36 cellular contexts compared by ENCODE assay signal in genomic region chr1:118617916-118618315, GRCh38.
"Had no signal": no experiment of that assay in that cellular context is flagged by ENCODE, and none has a peak within 500 bp of the region (broad histone marks: within the 10 kb centered on the region; RNA-seq: fewer than 3 reads in every experiment).

No MANE protein-coding gene starts in this region.

- H3K9me3 ChIP-seq: adrenal gland, ascending aorta, breast epithelium had no signal

- H3K36me3 ChIP-seq: adrenal gland, ascending aorta, brain microvascular endothelial cell, breast epithelium, cardiac muscle cell had no signal

- H3K27ac ChIP-seq: adrenal gland, ascending aorta, body of pancreas, brain microvascular endothelial cell, breast epithelium, cardiac muscle cell had no signal

- ATAC-seq: activated naive CD4-positive, alpha-beta T cell treated with anti-CD3 and anti-CD28 coated beads, Interleukin-2, amount 50 U/mL, for 72 hours; activated naive CD8-positive, alpha-beta T cell treated with anti-CD3 and anti-CD28 coated beads, Interleukin-2, amount 50 U/mL, for 24 hours; activated T-cell treated with anti-CD3 and anti-CD28 coated beads, Interleukin-2, amount 50 U/mL, for 4 hours; activated T-cell treated with anti-CD3 and anti-CD28 coated beads, Interleukin-2, amount 50 U/mL, for 72 hours; activated T-helper 17 cell treated with anti-CD3 and anti-CD28 coated beads, Interleukin-2, amount 50 U/mL, for 72 hours; body of pancreas had no signal

- H3K27ac Mint-ChIP-seq: activated naive CD4-positive, alpha-beta T cell treated with anti-CD3 and anti-CD28 coated beads for 36 hours; activated naive CD4-positive, alpha-beta T cell treated with anti-CD3 and anti-CD28 coated beads, Interleukin-2, amount 10 ng/mL, durations not matched to agents 7 days and 5 days; activated naive CD4-positive, alpha-beta T cell treated with anti-CD3 and anti-CD28 coated beads, Interleukin-2, amount 50 U/mL, for 24 hours; activated naive CD4-positive, alpha-beta T cell treated with anti-CD3 and anti-CD28 coated beads, Interleukin-2, amount 50 U/mL, for 72 hours; activated naive CD8-positive, alpha-beta T cell; activated naive CD8-positive, alpha-beta T cell treated with anti-CD3 and anti-CD28 coated beads for 36 hours; activated naive CD8-positive, alpha-beta T cell treated with anti-CD3 and anti-CD28 coated beads, Interleukin-2, amount 10 ng/mL, durations not matched to agents 7 days and 5 days; activated naive CD8-positive, alpha-beta T cell treated with anti-CD3 and anti-CD28 coated beads, Interleukin-2, amount 50 U/mL, for 24 hours; activated T-cell treated with anti-CD3 and anti-CD28 coated beads, Interleukin-2, amount 50 U/mL, for 72 hours; activated T-helper 1 cell treated with anti-CD3 and anti-CD28 coated beads, Interleukin-12 subunit alpha, Interleukin-12 subunit beta, Interleukin-2, Interleukin-4 antibody, amounts not matched to agents 30 ng/mL and 10 ng/mL and 1 ng/mL, durations not matched to agents 14 hours and 24 hours and 36 hours; activated T-helper 17 cell treated with anti-CD3 and anti-CD28 coated beads, Interleukin-2, amount 50 U/mL, for 72 hours; activated T-helper 2 cell treated with anti-CD3 and anti-CD28 coated beads, Interferon-gamma antibody, Interleukin-2, Interleukin-4, amounts not matched to agents 10 μg/mL and 5 μg/mL and 100 μg/mL, durations not matched to agents 14 hours and 24 hours and 36 hours; brain had no signal

- H3K4me1 Mint-ChIP-seq: activated naive CD4-positive, alpha-beta T cell treated with anti-CD3 and anti-CD28 coated beads, Interleukin-2, amount 10 ng/mL, durations not matched to agents 7 days and 5 days; activated naive CD4-positive, alpha-beta T cell treated with anti-CD3 and anti-CD28 coated beads, Interleukin-2, amount 50 U/mL, for 24 hours; activated naive CD8-positive, alpha-beta T cell treated with anti-CD3 and anti-CD28 coated beads for 36 hours; activated naive CD8-positive, alpha-beta T cell treated with anti-CD3 and anti-CD28 coated beads, Interleukin-2, amount 10 ng/mL, durations not matched to agents 7 days and 5 days; activated naive CD8-positive, alpha-beta T cell treated with anti-CD3 and anti-CD28 coated beads, Interleukin-2, amount 50 U/mL, for 24 hours; activated T-helper 17 cell treated with anti-CD3 and anti-CD28 coated beads, Interleukin-2, amount 50 U/mL, for 72 hours; brain; central memory CD8-positive, alpha-beta T cell had no signal

- H3K36me3 Mint-ChIP-seq: activated naive CD4-positive, alpha-beta T cell treated with anti-CD3 and anti-CD28 coated beads, Interleukin-2, amount 10 ng/mL, durations not matched to agents 7 days and 5 days; activated naive CD4-positive, alpha-beta T cell treated with anti-CD3 and anti-CD28 coated beads, Interleukin-2, amount 50 U/mL, for 24 hours; activated naive CD8-positive, alpha-beta T cell; activated naive CD8-positive, alpha-beta T cell treated with anti-CD3 and anti-CD28 coated beads for 36 hours; activated naive CD8-positive, alpha-beta T cell treated with anti-CD3 and anti-CD28 coated beads, Interleukin-2, amount 10 ng/mL, durations not matched to agents 7 days and 5 days; brain had no signal

- H3K27me3 ChIP-seq: adrenal gland, ascending aorta, body of pancreas, brain microvascular endothelial cell, breast epithelium, cardiac muscle cell had no signal

- H3K4me3 ChIP-seq: adrenal gland, ascending aorta, body of pancreas, breast epithelium, cardiac muscle cell had no signal

- H3K4me1 ChIP-seq: adrenal gland, ascending aorta, body of pancreas, breast epithelium had no signal

- H3K4me3 Mint-ChIP-seq: activated naive CD4-positive, alpha-beta T cell treated with anti-CD3 and anti-CD28 coated beads for 36 hours; activated naive CD4-positive, alpha-beta T cell treated with anti-CD3 and anti-CD28 coated beads, Interleukin-2, amount 10 ng/mL, durations not matched to agents 7 days and 5 days; activated naive CD4-positive, alpha-beta T cell treated with anti-CD3 and anti-CD28 coated beads, Interleukin-2, amount 50 U/mL, for 24 hours; activated naive CD8-positive, alpha-beta T cell; activated naive CD8-positive, alpha-beta T cell treated with anti-CD3 and anti-CD28 coated beads for 36 hours; activated naive CD8-positive, alpha-beta T cell treated with anti-CD3 and anti-CD28 coated beads, Interleukin-2, amount 10 ng/mL, durations not matched to agents 7 days and 5 days; activated naive CD8-positive, alpha-beta T cell treated with anti-CD3 and anti-CD28 coated beads, Interleukin-2, amount 50 U/mL, for 24 hours; activated T-cell treated with anti-CD3 and anti-CD28 coated beads, Interleukin-2, amount 50 U/mL, for 4 hours; activated T-cell treated with anti-CD3 and anti-CD28 coated beads, Interleukin-2, amount 50 U/mL, for 72 hours; activated T-helper 1 cell treated with anti-CD3 and anti-CD28 coated beads, Interleukin-12 subunit alpha, Interleukin-12 subunit beta, Interleukin-2, Interleukin-4 antibody, amounts not matched to agents 30 ng/mL and 10 ng/mL and 1 ng/mL, durations not matched to agents 14 hours and 24 hours and 36 hours; activated T-helper 17 cell treated with anti-CD3 and anti-CD28 coated beads, Interleukin-2, amount 50 U/mL, for 72 hours; brain; central memory CD8-positive, alpha-beta T cell had no signal

- DNase-seq: activated effector memory CD4-positive, alpha-beta T cell treated with anti-CD3 and anti-CD28 coated beads, Interleukin-2, amount 50 U/mL, for 16 hours; activated effector memory CD4-positive, alpha-beta T cell treated with Interleukin-2 at 50 U/mL for 16 hours; activated gamma-delta T cell; activated gamma-delta T cell treated with Interleukin-2 at 50 U/mL for 16 hours; activated naive CD4-positive, alpha-beta T cell; activated naive CD4-positive, alpha-beta T cell treated with anti-CD3 and anti-CD28 coated beads for 36 hours; activated naive CD4-positive, alpha-beta T cell treated with anti-CD3 and anti-CD28 coated beads, Interleukin-2, amount 10 ng/mL, durations not matched to agents 7 days and 5 days; activated naive CD4-positive, alpha-beta T cell treated with anti-CD3 and anti-CD28 coated beads, Interleukin-2, amount 50 U/mL, for 16 hours; activated naive CD4-positive, alpha-beta T cell treated with Interleukin-2 at 50 U/mL for 16 hours; activated naive CD8-positive, alpha-beta T cell treated with anti-CD3 and anti-CD28 coated beads for 36 hours; activated naive CD8-positive, alpha-beta T cell treated with anti-CD3 and anti-CD28 coated beads, Interleukin-2, amount 10 ng/mL, durations not matched to agents 7 days and 5 days; activated naive CD8-positive, alpha-beta T cell treated with anti-CD3 and anti-CD28 coated beads, Interleukin-2, amount 50 U/mL, for 24 hours; activated T-cell treated with anti-CD3 and anti-CD28 coated beads, Interleukin-2, amount 50 U/mL, for 4 hours; activated T-cell treated with anti-CD3 and anti-CD28 coated beads, Interleukin-2, amount 50 U/mL, for 48 hours; activated T-cell treated with anti-CD3 and anti-CD28 coated beads, Interleukin-2, amount 50 U/mL, for 72 hours; adrenal gland; amniotic stem cell; amygdala; anterior cingulate cortex; aorta; body of pancreas; brain microvascular endothelial cell; caudate nucleus; central memory CD4-positive, alpha-beta T cell; cerebellar nuclear complex had no signal

- H3K27me3 Mint-ChIP-seq: activated naive CD4-positive, alpha-beta T cell treated with anti-CD3 and anti-CD28 coated beads, Interleukin-2, amount 10 ng/mL, durations not matched to agents 7 days and 5 days; activated naive CD4-positive, alpha-beta T cell treated with anti-CD3 and anti-CD28 coated beads, Interleukin-2, amount 50 U/mL, for 24 hours; activated naive CD8-positive, alpha-beta T cell; activated naive CD8-positive, alpha-beta T cell treated with anti-CD3 and anti-CD28 coated beads for 36 hours; activated naive CD8-positive, alpha-beta T cell treated with anti-CD3 and anti-CD28 coated beads, Interleukin-2, amount 10 ng/mL, durations not matched to agents 7 days and 5 days; activated naive CD8-positive, alpha-beta T cell treated with anti-CD3 and anti-CD28 coated beads, Interleukin-2, amount 50 U/mL, for 24 hours; activated T-helper 17 cell treated with anti-CD3 and anti-CD28 coated beads, Interleukin-2, amount 50 U/mL, for 72 hours; brain; central memory CD8-positive, alpha-beta T cell had no signal
